In genomic region chr15:42214600-42214999, GRCh38 we compare ENCODE assay signal across 25 cellular contexts. TPM values are rescaled to one million over a fixed set of nuclear protein-coding genes. Genes with fewer than 3 reads are reported as not detected.
"Had no signal": no experiment of that assay in that cellular context is flagged by ENCODE, and none has a peak within 500 bp of the region (broad histone marks: within the 10 kb centered on the region; RNA-seq: fewer than 3 reads in every experiment).

No MANE protein-coding gene starts in this region.

- H3K4me3 ChIP-seq: colonic mucosa, esophagus muscularis mucosa, gastrocnemius medialis, left lung, lung, sigmoid colon, tibial artery had no signal

- H3K27me3 Mint-ChIP-seq: activated B cell treated with CpG ODN at 0.5 μM for 24 hours; activated naive CD8-positive, alpha-beta T cell treated with anti-CD3 and anti-CD28 coated beads, Interleukin-2, amount 10 ng/mL, durations not matched to agents 7 days and 5 days; naive thymus-derived CD8-positive, alpha-beta T cell; progenitor cell of endocrine pancreas had no signal

- H3K27ac Mint-ChIP-seq: activated B cell treated with CpG ODN at 0.5 μM for 24 hours; activated naive CD8-positive, alpha-beta T cell treated with anti-CD3 and anti-CD28 coated beads, Interleukin-2, amount 10 ng/mL, durations not matched to agents 7 days and 5 days; progenitor cell of endocrine pancreas; T-helper 2 cell treated with Interferon-gamma antibody and Interleukin-4, amounts not matched to agents 5 μg/mL and 100 μg/mL, for 36 hours had no signal

- H3K9me3 Mint-ChIP-seq: activated B cell treated with CpG ODN at 0.5 μM for 24 hours; activated naive CD8-positive, alpha-beta T cell treated with anti-CD3 and anti-CD28 coated beads, Interleukin-2, amount 10 ng/mL, durations not matched to agents 7 days and 5 days; naive thymus-derived CD8-positive, alpha-beta T cell; T-helper 2 cell treated with Interferon-gamma antibody and Interleukin-4, amounts not matched to agents 5 μg/mL and 100 μg/mL, for 36 hours had no signal

- H3K4me3 Mint-ChIP-seq: activated B cell treated with CpG ODN at 0.5 μM for 24 hours; activated naive CD8-positive, alpha-beta T cell treated with anti-CD3 and anti-CD28 coated beads, Interleukin-2, amount 10 ng/mL, durations not matched to agents 7 days and 5 days; naive thymus-derived CD8-positive, alpha-beta T cell; T-helper 2 cell treated with Interferon-gamma antibody and Interleukin-4, amounts not matched to agents 5 μg/mL and 100 μg/mL, for 36 hours had no signal

- H3K9me3 ChIP-seq: colonic mucosa, esophagus muscularis mucosa, gastrocnemius medialis, left lung, sigmoid colon, SK-N-SH, tibial artery had no signal

- H3K27me3 ChIP-seq: colonic mucosa, esophagus muscularis mucosa, gastrocnemius medialis, left lung, sigmoid colon, tibial artery had no signal

- H3K4me2 ChIP-seq: SK-N-SH had no signal

- H3K27ac ChIP-seq: colonic mucosa, esophagus muscularis mucosa, gastrocnemius medialis, left lung, sigmoid colon, tibial artery had no signal

- ATAC-seq: gastrocnemius medialis; left lung; naive thymus-derived CD8-positive, alpha-beta T cell had no signal

- H3K4me1 Mint-ChIP-seq: activated naive CD8-positive, alpha-beta T cell treated with anti-CD3 and anti-CD28 coated beads, Interleukin-2, amount 10 ng/mL, durations not matched to agents 7 days and 5 days had no signal

- H3K4me1 ChIP-seq: colonic mucosa, esophagus muscularis mucosa, gastrocnemius medialis, sigmoid colon, tibial artery had no signal

- DNase-seq: activated B cell treated with CpG ODN at 0.5 μM for 24 hours; activated CD4-positive, alpha-beta T cell treated with anti-CD3 and anti-CD28 coated beads for 4 hours; activated effector memory CD4-positive, alpha-beta T cell treated with anti-CD3 and anti-CD28 coated beads, Interleukin-2, amount 50 U/mL, for 16 hours; activated naive CD8-positive, alpha-beta T cell treated with anti-CD3 and anti-CD28 coated beads, Interleukin-2, amount 10 ng/mL, durations not matched to agents 7 days and 5 days; activated T-cell treated with anti-CD3 and anti-CD28 coated beads, Interleukin-2, amount 50 U/mL, for 48 hours; amygdala; colonic mucosa; gastrocnemius medialis; hippocampal formation; kidney glomerular epithelial cell; left lung; naive thymus-derived CD8-positive, alpha-beta T cell; retina; sigmoid colon; SK-N-SH; stimulated activated CD4-positive, alpha-beta T cell treated with anti-CD3 and anti-CD28 coated beads, Interleukin-2, amount 100 ng/mL, for 48 hours; stimulated activated naive CD4-positive, alpha-beta T cell treated with Interleukin-2 at 50 U/mL for 16 hours; tibial artery had no signal

- FAIRE-seq: bronchial epithelial cell, TTC549 had no signal

- H3K9ac ChIP-seq: SK-N-SH had no signal

RNA-seq across cellular contexts. Expression of gene PLA2G4F, which starts 58.2 kb away (rescaled TPM):
- total RNA-seq: activated B cell treated with CpG ODN at 0.5 μM for 24 hours; activated naive CD8-positive, alpha-beta T cell treated with anti-CD3 and anti-CD28 coated beads, Interleukin-2, amount 10 ng/mL, durations not matched to agents 7 days and 5 days; naive thymus-derived CD8-positive, alpha-beta T cell; osteocyte had no signal
- polyA plus RNA-seq: SK-N-SH had no signal
